In genomic region chr2:226691265-226691664, GRCh38 we compare ENCODE assay signal across 17 cellular contexts.
DNase-seq lines count a peak whose midpoint lies in the region; ATAC-seq and TF ChIP-seq lines count a peak whose summit lies in the region.
"Had no signal": no experiment of that assay in that cellular context is flagged by ENCODE, and none has a peak within 500 bp of the region (broad histone marks: within the 10 kb centered on the region; RNA-seq: fewer than 3 reads in every experiment).

No MANE protein-coding gene starts in this region.

- no peak overlapping the region for H3K9ac ChIP-seq in endodermal cell (ENCODE audit: extremely low read depth, low read length, poor library complexity, severe bottlenecking)

- H3K36me3 ChIP-seq in endodermal cell (ENCODE audit: control insufficient read depth, insufficient read depth, low read length) (no peaks in the 10 kb centered on the region), psoas muscle (ENCODE audit: insufficient read depth in 1 of 2, low read depth in 1 of 2) (no peaks in the 10 kb centered on the region)
- H3K36me3 ChIP-seq: BE2C had no signal

- H3K4me1 ChIP-seq in endodermal cell (ENCODE audit: control insufficient read depth, insufficient read depth, low read length): no peaks in the 10 kb centered on the region
- H3K4me1 ChIP-seq in psoas muscle: peaks cover 30% of the 10 kb centered on the region
- H3K4me1 ChIP-seq: BE2C had no signal

- peaks cover 7% of the 10 kb centered on the region for H3K9me3 Mint-ChIP-seq in endodermal cell

- no peaks in the 10 kb centered on the region for H3K9me3 ChIP-seq in endodermal cell (ENCODE audit: control insufficient read depth, low read length)
- H3K9me3 ChIP-seq in psoas muscle: peaks cover 3% of the 10 kb centered on the region
- H3K9me3 ChIP-seq: BE2C had no signal

- TF ChIP-seq CTCF in endodermal cell (conservative IDR thresholded peaks at IDR 0.05) (no peak), psoas muscle (IDR thresholded peaks at IDR 0.05) (no peak)

- H3K36me3 Mint-ChIP-seq in endodermal cell (ENCODE audit: low read depth): no peaks in the 10 kb centered on the region

- no peak overlapping the region for H3K27ac Mint-ChIP-seq in endodermal cell
- H3K27ac Mint-ChIP-seq: activated CD4-positive, alpha-beta T cell treated with anti-CD3 and anti-CD28 coated beads, Interleukin-2, amount 10 ng/mL, durations not matched to agents 7 days and 5 days; progenitor cell of endocrine pancreas had no signal

- intact Hi-C loops in psoas muscle (cut with DNase I): no loop called here

- H3K4me1 Mint-ChIP-seq in endodermal cell: peaks cover 18% of the 10 kb centered on the region

- H3K27me3 Mint-ChIP-seq in endodermal cell (ENCODE audit: insufficient read depth): no peaks in the 10 kb centered on the region

- DNase-seq in NCI-H1417 (lab: John Stamatoyannopoulos, UW) (peak in 2 of 3 experiments; percentile 7 to 34), NCI-H1417 treated with DMSO at 0.1 percent for 48 hours (lab: John Stamatoyannopoulos, UW) (no peak), M059J (ENCODE audit: low read depth) (peak; percentile 64), endodermal cell (peak; percentile 68), psoas muscle (no peak), hippocampal formation (lab: John Stamatoyannopoulos, UW) (no peak)
- DNase-seq: 8988T; activated CD4-positive, alpha-beta T cell treated with anti-CD3 and anti-CD28 coated beads, Interleukin-2, amount 10 ng/mL, durations not matched to agents 7 days and 5 days; activated CD8-positive, alpha-beta memory T cell treated with anti-CD3 and anti-CD28 coated beads, Interleukin-2, amount 50 U/mL, for 4 hours; activated effector memory CD4-positive, alpha-beta T cell treated with anti-CD3 and anti-CD28 coated beads, Interleukin-2, amount 50 U/mL, for 16 hours; BE2C; effector memory CD4-positive, alpha-beta T cell; NCI-H748 treated with DMSO at 0.1 percent for 48 hours had no signal

- H3K27me3 ChIP-seq in endodermal cell (ENCODE audit: control insufficient read depth, insufficient read depth, low read length, poor library complexity, severe bottlenecking): no peaks in the 10 kb centered on the region
- H3K27me3 ChIP-seq in psoas muscle (ENCODE audit: insufficient read depth in 3 of 3, low read length in 2 of 3): no peaks in the 10 kb centered on the region

- H3K27ac ChIP-seq in endodermal cell (ENCODE audit: low read depth, low read length) (no peak overlapping the region), psoas muscle (peak overlapping the region; percentile 88)

- ATAC-seq in psoas muscle (peak in 3 of 4 donors; percentile 23 to 32 (median 30)), HG02642 (IDR thresholded peaks at IDR 0.05; ENCODE audit: poor library complexity, unreplicated experiment) (no peak), GM21723 (IDR thresholded peaks at IDR 0.05; ENCODE audit: unreplicated experiment) (no peak)
- ATAC-seq: Panc1 had no signal

- H3K4me3 Mint-ChIP-seq in endodermal cell: no peak overlapping the region
- H3K4me3 Mint-ChIP-seq: activated CD4-positive, alpha-beta T cell treated with anti-CD3 and anti-CD28 coated beads, Interleukin-2, amount 10 ng/mL, durations not matched to agents 7 days and 5 days had no signal

- no peak overlapping the region for H3K4me3 ChIP-seq in endodermal cell (ENCODE audit: low read length)
- peak overlapping the region; percentile 50 for H3K4me3 ChIP-seq in psoas muscle

- 56 to 75% methylated on average over 1 to 2 of the region's 2 CpGs for WGBS in endodermal cell (ENCODE audit: insufficient coverage in 1 of 2, insufficient read length in 1 of 2), 2 experiments
- WGBS in psoas muscle, 3 donors: 30 to 36% (median 33%) methylated on average over 2 of the region's 2 CpGs

Comparison
In these comparisons a context has a peak if more than half of its experiments do, and no peak if none do; other contexts are left out.
1. DNase-seq: peak in NCI-H1417 (2 of 3), M059J (single experiment) and endodermal cell (single experiment); none in NCI-H1417 treated with DMSO at 0.1 percent for 48 hours (single experiment), psoas muscle (0 of 2) and hippocampal formation (0 of 2).
2. ATAC-seq: peak in psoas muscle (3 of 4); none in HG02642 (single experiment) and GM21723 (single experiment).